In genomic region chr5:88145205-88145602, GRCh38 we compare ENCODE assay signal across 12 cellular contexts.
DNase-seq lines count a peak whose midpoint lies in the region; ATAC-seq and TF ChIP-seq lines count a peak whose summit lies in the region.
"Had no signal": no experiment of that assay in that cellular context is flagged by ENCODE, and none has a peak within 500 bp of the region (broad histone marks: within the 10 kb centered on the region; RNA-seq: fewer than 3 reads in every experiment).

No MANE protein-coding gene starts in this region.

- CTCF ChIA-PET in activated CD8-positive, alpha-beta memory T cell treated with anti-CD3 and anti-CD28 coated beads, Interleukin-2, amount 10 ng/mL, durations not matched to agents 7 days and 5 days (lab: Charles Lee): interaction anchor here (1.1 to 1.6 kb wide), 2 partner anchors 520 to 546 kb away, joined by 3 to 6 read pairs; no protein-coding TSS in a partner anchor

- TF ChIP-seq CTCF in astrocyte of the spinal cord (IDR thresholded peaks at IDR 0.05; ENCODE audit: low read depth, low read length) (no peak), lower lobe of right lung (IDR thresholded peaks at IDR 0.05) (no peak), suprapubic skin (IDR thresholded peaks at IDR 0.05) (no peak), prostate gland (IDR thresholded peaks at IDR 0.05) (no peak)

- H3K9me3 ChIP-seq in lower lobe of right lung (no peaks in the 10 kb centered on the region), suprapubic skin (no peaks in the 10 kb centered on the region), prostate gland (no peaks in the 10 kb centered on the region)

- no peak for TF ChIP-seq EP300 in suprapubic skin (IDR thresholded peaks at IDR 0.05)

- no peak for DNase-seq in activated CD8-positive, alpha-beta memory T cell treated with anti-CD3 and anti-CD28 coated beads, Interleukin-2, amount 10 ng/mL, durations not matched to agents 7 days and 5 days
- no peak for DNase-seq in activated CD8-positive, alpha-beta memory T cell treated with anti-CD3 and anti-CD28 coated beads for 24 hours
- DNase-seq in astrocyte of the spinal cord (ENCODE audit: low read depth, low spot score) (peak; percentile 2), lower lobe of right lung (peak; percentile 28), suprapubic skin (ENCODE audit: low spot score in 2 of 2) (peak; percentile 56 to 69), prostate gland (ENCODE audit: low spot score) (no peak), SHP77 treated with DMSO at 0.1 percent for 48 hours (lab: John Stamatoyannopoulos, UW) (no peak)
- DNase-seq in effector memory CD8-positive, alpha-beta T cell: no peak
- DNase-seq: activated effector memory CD4-positive, alpha-beta T cell treated with Interleukin-2 at 50 U/mL for 16 hours; KBM-7; NCI-H2107; stimulated activated CD4-positive, alpha-beta T cell treated with anti-CD3 and anti-CD28 coated beads, Interleukin-4, amount 100 ng/mL, for 4 hours had no signal

- no peaks in the 10 kb centered on the region for H3K36me3 Mint-ChIP-seq in activated CD8-positive, alpha-beta memory T cell treated with anti-CD3 and anti-CD28 coated beads, Interleukin-2, amount 10 ng/mL, durations not matched to agents 7 days and 5 days
- peaks cover 5% of the 10 kb centered on the region for H3K36me3 Mint-ChIP-seq in effector memory CD8-positive, alpha-beta T cell (ENCODE audit: insufficient read depth)

- H3K27me3 ChIP-seq in lower lobe of right lung (ENCODE audit: low read depth) (peaks cover 22% of the 10 kb centered on the region), suprapubic skin (peaks cover 52% of the 10 kb centered on the region), prostate gland (replicated peaks; ENCODE audit: insufficient read depth) (no peaks in the 10 kb centered on the region)

- peaks cover 20% of the 10 kb centered on the region for H3K4me1 Mint-ChIP-seq in activated CD8-positive, alpha-beta memory T cell treated with anti-CD3 and anti-CD28 coated beads, Interleukin-2, amount 10 ng/mL, durations not matched to agents 7 days and 5 days
- H3K4me1 Mint-ChIP-seq in effector memory CD8-positive, alpha-beta T cell (ENCODE audit: low read depth in 2 of 2): peaks cover 9 to 20% of the 10 kb centered on the region in 2 donors

- TF ChIP-seq POLR2A in suprapubic skin (IDR thresholded peaks at IDR 0.05): no peak
- no peak for TF ChIP-seq POLR2A in prostate gland (IDR thresholded peaks at IDR 0.05)

- peak overlapping the region; percentile 76 for H3K27ac ChIP-seq in lower lobe of right lung
- H3K27ac ChIP-seq in suprapubic skin: no peak overlapping the region
- H3K27ac ChIP-seq in prostate gland: no peak overlapping the region

- H3K4me3 ChIP-seq in astrocyte of the spinal cord (ENCODE audit: low read depth, low read length): no peak overlapping the region
- H3K4me3 ChIP-seq in lower lobe of right lung: peak overlapping the region; percentile 28
- peak overlapping the region; percentile 50 for H3K4me3 ChIP-seq in suprapubic skin
- H3K4me3 ChIP-seq in prostate gland: no peak overlapping the region

- in situ Hi-C loops in astrocyte of the spinal cord (cut with HindIII; ENCODE audit: low sequenced_read_pairs): loop anchor here (25.0 kb wide), 1 partner anchor 542 kb away; no protein-coding TSS in a partner anchor

- peaks cover 51% of the 10 kb centered on the region for H3K4me1 ChIP-seq in lower lobe of right lung
- peaks cover 57% of the 10 kb centered on the region for H3K4me1 ChIP-seq in suprapubic skin
- no peaks in the 10 kb centered on the region for H3K4me1 ChIP-seq in prostate gland (replicated peaks)

- no peaks in the 10 kb centered on the region for H3K36me3 ChIP-seq in lower lobe of right lung
- H3K36me3 ChIP-seq in suprapubic skin: no peaks in the 10 kb centered on the region
- no peaks in the 10 kb centered on the region for H3K36me3 ChIP-seq in prostate gland

- ATAC-seq in activated CD8-positive, alpha-beta memory T cell treated with anti-CD3 and anti-CD28 coated beads, Interleukin-2, amount 10 ng/mL, durations not matched to agents 7 days and 5 days: no peak
- no peak for ATAC-seq in lower lobe of right lung
- no peak for ATAC-seq in effector memory CD8-positive, alpha-beta T cell (replicated peaks)

- peaks cover 52% of the 10 kb centered on the region for H3K27me3 Mint-ChIP-seq in activated CD8-positive, alpha-beta memory T cell treated with anti-CD3 and anti-CD28 coated beads, Interleukin-2, amount 10 ng/mL, durations not matched to agents 7 days and 5 days
- peaks cover 15 to 30% of the 10 kb centered on the region in 2 donors for H3K27me3 Mint-ChIP-seq in effector memory CD8-positive, alpha-beta T cell

- no peak overlapping the region for H3K27ac Mint-ChIP-seq in activated CD8-positive, alpha-beta memory T cell treated with anti-CD3 and anti-CD28 coated beads, Interleukin-2, amount 10 ng/mL, durations not matched to agents 7 days and 5 days
- H3K27ac Mint-ChIP-seq in effector memory CD8-positive, alpha-beta T cell: no peak overlapping the region

- 14% methylated on average over 17 of the region's 17 CpGs for WGBS in suprapubic skin
- WGBS in prostate gland: 17% methylated on average over 17 of the region's 17 CpGs

- no peaks in the 10 kb centered on the region for H3K9me3 Mint-ChIP-seq in activated CD8-positive, alpha-beta memory T cell treated with anti-CD3 and anti-CD28 coated beads, Interleukin-2, amount 10 ng/mL, durations not matched to agents 7 days and 5 days (ENCODE audit: low read depth)
- no peaks in the 10 kb centered on the region for H3K9me3 Mint-ChIP-seq in effector memory CD8-positive, alpha-beta T cell

- intact Hi-C loops in lower lobe of right lung (cut with DNase I): no loop called here
- intact Hi-C loops in prostate gland (cut with DNase I): no loop called here

- peak overlapping the region; percentile 35 for H3K4me3 Mint-ChIP-seq in activated CD8-positive, alpha-beta memory T cell treated with anti-CD3 and anti-CD28 coated beads, Interleukin-2, amount 10 ng/mL, durations not matched to agents 7 days and 5 days
- H3K4me3 Mint-ChIP-seq in effector memory CD8-positive, alpha-beta T cell: peak overlapping the region in 1 of 2 donors; percentile 67

Comparison
In these comparisons a context has a peak if more than half of its experiments do, and no peak if none do; other contexts are left out.
1. DNase-seq: peak in astrocyte of the spinal cord (single experiment), lower lobe of right lung (single experiment) and suprapubic skin (2 of 2); none in activated CD8-positive, alpha-beta memory T cell treated with anti-CD3 and anti-CD28 coated beads, Interleukin-2, amount 10 ng/mL, durations not matched to agents 7 days and 5 days (single experiment), activated CD8-positive, alpha-beta memory T cell treated with anti-CD3 and anti-CD28 coated beads for 24 hours (single experiment), prostate gland (single experiment), SHP77 treated with DMSO at 0.1 percent for 48 hours (single experiment) and effector memory CD8-positive, alpha-beta T cell (0 of 3).
2. H3K4me3 ChIP-seq: peak in lower lobe of right lung (single experiment) and suprapubic skin (single experiment); none in astrocyte of the spinal cord (single experiment) and prostate gland (0 of 2).